ENCODE assay signal across 19 cellular contexts in genomic region chr7:29652611-29653010, GRCh38.
DNase-seq lines count a peak whose midpoint lies in the region; ATAC-seq, FAIRE-seq and TF ChIP-seq lines count a peak whose summit lies in the region.
"Had no signal": no experiment of that assay in that cellular context is flagged by ENCODE, and none has a peak within 500 bp of the region (broad histone marks: within the 10 kb centered on the region; RNA-seq: fewer than 3 reads in every experiment).

No MANE protein-coding gene starts in this region.

- H3K36me3 ChIP-seq in KMS-11 (ENCODE audit: insufficient read depth) (no peaks in the 10 kb centered on the region; the same call in 1 of the 2 replicates), K562 (ENCODE audit: control insufficient read depth, insufficient read depth, low read length) (peaks cover 8% of the 10 kb centered on the region; the same call in 1 of the 3 replicates), hepatocyte (replicated peaks; ENCODE audit: insufficient read depth, low read depth) (no peaks in the 10 kb centered on the region)

- H3K9me1 ChIP-seq in K562 (ENCODE audit: control insufficient read depth, insufficient read depth, low read length) = no peaks in the 10 kb centered on the region

- H4K20me1 ChIP-seq in KMS-11 (ENCODE audit: insufficient read depth) (no peaks in the 10 kb centered on the region), K562 (replicated peaks; ENCODE audit: control insufficient read depth, insufficient read depth, low read length) (0 out of 2 replicates have a peak, but pooled peaks cover 3% of the 10 kb centered on the region), hepatocyte (ENCODE audit: insufficient read depth, poor library complexity, severe bottlenecking) (no peaks in the 10 kb centered on the region)

- TF ChIP-seq POLR2A in K562 (conservative IDR thresholded peaks at IDR 0.05) = no peak

- CTCF ChIA-PET in K562 (lab: Yijun Ruan, JAX; ENCODE audit: low intra/inter-chr PET ratio) = no interaction called here

- H3K9me3 ChIP-seq in K562 (replicated peaks; ENCODE audit: control insufficient read depth, insufficient read depth, low read depth, low read length) (no peaks in the 10 kb centered on the region), hepatocyte (ENCODE audit: low read depth) (no peaks in the 10 kb centered on the region)

- H3K4me3 ChIP-seq in KMS-11 (IDR thresholded peaks at IDR 0.05; ENCODE audit: insufficient read depth, low read depth, low read length) (no peak overlapping the region), K562 (no peak overlapping the region), hepatocyte (no peak overlapping the region)
- H3K4me3 ChIP-seq: GM12878, GM23248 had no signal

- no peaks in the 10 kb centered on the region for H3K9me3 Mint-ChIP-seq in activated T-helper 17 cell treated with anti-CD3 and anti-CD28 coated beads, Interleukin-2, amount 50 U/mL, for 72 hours
- H3K9me3 Mint-ChIP-seq: CD4-positive, alpha-beta memory T cell had no signal

- H3K9ac ChIP-seq in KMS-11 (no peak overlapping the region), K562 (ENCODE audit: insufficient read depth in 1 of 2, low read depth in 2 of 2, low read length in 2 of 2) (no peak overlapping the region)
- H3K9ac ChIP-seq: GM23248 had no signal

- H3K27me3 Mint-ChIP-seq in activated T-helper 17 cell treated with anti-CD3 and anti-CD28 coated beads, Interleukin-2, amount 50 U/mL, for 72 hours = no peaks in the 10 kb centered on the region
- H3K27me3 Mint-ChIP-seq: CD4-positive, alpha-beta memory T cell had no signal

- H3K79me2 ChIP-seq in KMS-11 (ENCODE audit: insufficient read depth, low read depth) (peaks cover 87% of the 10 kb centered on the region), K562 (ENCODE audit: control insufficient read depth, insufficient read depth, low read length) (peaks cover 9% of the 10 kb centered on the region; the same call in 1 of the 3 replicates), hepatocyte (peaks cover 12% of the 10 kb centered on the region)

- no peak for DNase-seq in K562 (ENCODE audit: extremely low read depth in 1 of 4, low spot score in 3 of 4)
- DNase-seq in hepatocyte (ENCODE audit: low spot score) = no peak
- no peak for DNase-seq in stimulated activated CD4-positive, alpha-beta T cell treated with anti-CD3 and anti-CD28 coated beads, Interleukin-4, amount 100 ng/mL, for 1 hour
- no peak for DNase-seq in GM10266 (ENCODE audit: extremely low spot score)
- DNase-seq: C1 segment of cervical spinal cord; Calu3; CD4-positive, alpha-beta memory T cell; COR-L47; DMS53; DMS79 treated with DMSO at 0.1 percent for 48 hours; GM23248; H7; HCEC 1CT had no signal

- H3K4me2 ChIP-seq in KMS-11 (peak overlapping the region; percentile 23; the same call in 1 of the 2 replicates), K562 (ENCODE audit: insufficient read depth, low read length) (no peak overlapping the region), hepatocyte (no peak overlapping the region)

- H3K4me1 ChIP-seq in KMS-11 (ENCODE audit: low read depth, poor library complexity, severe bottlenecking) = peaks cover 95% of the 10 kb centered on the region
- H3K4me1 ChIP-seq in K562 (replicated peaks in 1 of 2; ENCODE audit: control insufficient read depth in 2 of 2, insufficient read depth in 2 of 2, low read length in 2 of 2) = peaks cover 13 to 19% of the 10 kb centered on the region in 2 experiments
- no peaks in the 10 kb centered on the region for H3K4me1 ChIP-seq in hepatocyte (ENCODE audit: insufficient read depth)

- H3K27me3 ChIP-seq in KMS-11 (ENCODE audit: insufficient read depth, low read depth) (no peaks in the 10 kb centered on the region), K562 (ENCODE audit: control insufficient read depth in 2 of 2, insufficient read depth in 2 of 2, low read length in 2 of 2) (no peaks in the 10 kb centered on the region), hepatocyte (no peaks in the 10 kb centered on the region)

- H3K9me2 ChIP-seq in hepatocyte (replicated peaks; ENCODE audit: insufficient read depth) = no peaks in the 10 kb centered on the region

- H3K27ac ChIP-seq in KMS-11 (no peak overlapping the region; the same call in 1 of the 2 replicates), K562 (ENCODE audit: extremely low read depth, low read depth, low read length) (no peak overlapping the region), hepatocyte (peak overlapping the region; percentile 7)
- H3K27ac ChIP-seq: GM23248 had no signal

- TF ChIP-seq RAD21 in K562 (CRISPR knock-in tag; conservative IDR thresholded peaks at IDR 0.05 in 1 of 2, IDR thresholded peaks at IDR 0.05 in 1 of 2) = no peak

- in situ Hi-C loops in K562 (cut with MboI) = no loop called here

- H3K4me3 Mint-ChIP-seq in activated T-helper 17 cell treated with anti-CD3 and anti-CD28 coated beads, Interleukin-2, amount 50 U/mL, for 72 hours = no peak overlapping the region
- H3K4me3 Mint-ChIP-seq: CD4-positive, alpha-beta memory T cell had no signal

- peak; percentile 57 for FAIRE-seq in K562 (lab: Jason Lieb, UNC)
- FAIRE-seq: G401.6, GM12878, GM19239, H1 had no signal

- no peak for TF ChIP-seq EP300 in K562 (IDR thresholded peaks at IDR 0.05; ENCODE audit: low read length)

- no peaks in the 10 kb centered on the region for H3K36me3 Mint-ChIP-seq in activated T-helper 17 cell treated with anti-CD3 and anti-CD28 coated beads, Interleukin-2, amount 50 U/mL, for 72 hours (ENCODE audit: low read depth)
- H3K36me3 Mint-ChIP-seq: CD4-positive, alpha-beta memory T cell had no signal

- no peak for ATAC-seq in K562
- no peak for ATAC-seq in activated T-helper 17 cell treated with anti-CD3 and anti-CD28 coated beads, Interleukin-2, amount 50 U/mL, for 72 hours (replicated peaks)
- ATAC-seq: GM12878 had no signal

- POLR2A ChIA-PET in K562 (lab: Yijun Ruan, JAX) = no interaction called here

- no peaks in the 10 kb centered on the region for H3K4me1 Mint-ChIP-seq in activated T-helper 17 cell treated with anti-CD3 and anti-CD28 coated beads, Interleukin-2, amount 50 U/mL, for 72 hours
- H3K4me1 Mint-ChIP-seq: CD4-positive, alpha-beta memory T cell had no signal

- TF ChIP-seq CTCF in KMS-11 (conservative IDR thresholded peaks at IDR 0.05; ENCODE audit: low read depth, low read length) (no peak), K562 (IDR thresholded peaks at IDR 0.05 in 2 of 3, conservative IDR thresholded peaks at IDR 0.05 in 1 of 3; ENCODE audit: insufficient read depth in 2 of 3, low read depth in 1 of 3, low read length in 3 of 3) (no peak), hepatocyte (IDR thresholded peaks at IDR 0.05; ENCODE audit: poor library complexity) (no peak), GM10266 (IDR thresholded peaks at IDR 0.05; ENCODE audit: control insufficient read depth, insufficient read depth, low read depth, missing control alignments) (no peak)

- H2AFZ ChIP-seq in KMS-11 (ENCODE audit: low read depth) = no peak overlapping the region
- no peak overlapping the region for H2AFZ ChIP-seq in K562 (ENCODE audit: low read depth, low read length)
- no peak overlapping the region for H2AFZ ChIP-seq in hepatocyte
- H2AFZ ChIP-seq: GM23248 had no signal

- no peak overlapping the region for H3K27ac Mint-ChIP-seq in activated T-helper 17 cell treated with anti-CD3 and anti-CD28 coated beads, Interleukin-2, amount 50 U/mL, for 72 hours
- H3K27ac Mint-ChIP-seq: CD4-positive, alpha-beta memory T cell had no signal

- no TSS peak for BruUV-seq in K562 (replicated peaks; lab: Mats Ljungman, UMichigan)

- 24% methylated on average over 3 of the region's 3 CpGs for WGBS in K562 (ENCODE audit: insufficient coverage, low coverage, missing lambda C conversion rate)
- WGBS in hepatocyte (ENCODE audit: low lambda C conversion rate, missing lambda C conversion rate) = 86% methylated on average over 3 of the region's 3 CpGs

- intact Hi-C loops in K562 (cut with micrococcal nuclease) = no loop called here

TF ChIP-seq in K562, 482 proteins besides CTCF, POLR2A, EP300 and RAD21:
- TF ChIP-seq NFRKB (IDR thresholded peaks at IDR 0.05; ENCODE audit: low read depth) (no peak), MEF2D (tag; conservative IDR thresholded peaks at IDR 0.05; ENCODE audit: low read depth) (peak; percentile 52; the same call in 1 of the 2 replicates), ZNF639 (CRISPR knock-in tag; conservative IDR thresholded peaks at IDR 0.05 in 1 of 2, IDR thresholded peaks at IDR 0.05 in 1 of 2) (no peak), MEIS2 (IDR thresholded peaks at IDR 0.05; ENCODE audit: partially characterized antibody) (peak; percentile 51), E2F6 (IDR thresholded peaks at IDR 0.05; ENCODE audit: borderline replicate concordance in 1 of 2, extremely low read depth in 1 of 2, insufficient read depth in 1 of 2, insufficient read length in 1 of 2, low read depth in 1 of 2, low read length in 1 of 2, poor library complexity in 1 of 2, severe bottlenecking in 1 of 2) (no peak), CSDE1 (IDR thresholded peaks at IDR 0.05) (no peak), KLF10 (CRISPR knock-in tag; IDR thresholded peaks at IDR 0.05) (no peak)
